Comparison of ENCODE assay signal across 7 cellular contexts in genomic region chrX:153875391-153876111, GRCh38. TPM values are rescaled to one million over a fixed set of nuclear protein-coding genes. Genes with fewer than 3 reads are reported as not detected.
DNase-seq lines count a peak whose midpoint lies in the region; ATAC-seq, FAIRE-seq and TF ChIP-seq lines count a peak whose summit lies in the region.
"Had no signal": no experiment of that assay in that cellular context is flagged by ENCODE, and none has a peak within 500 bp of the region (broad histone marks: within the 10 kb centered on the region; RNA-seq: fewer than 3 reads in every experiment).

No MANE protein-coding gene starts in this region.

- H3K27ac ChIP-seq in RWPE2 (ENCODE audit: poor library complexity, severe bottlenecking) (no peak overlapping the region), pancreas (no peak overlapping the region)
- H3K27ac ChIP-seq: neutrophil had no signal

- intact Hi-C loops in pancreas (cut with DNase I) = loop anchor here in 1 of 3 donors (10.0 kb wide), 2 partner anchors 59 to 61 kb away; partner anchors contain the start of gene NAA10

- no peak overlapping the region for H3K27ac Mint-ChIP-seq in chondrocyte (ENCODE audit: unreplicated experiment)

- H3K4me1 Mint-ChIP-seq in chondrocyte (ENCODE audit: low read depth) = no peaks in the 10 kb centered on the region

- peaks cover 5% of the 10 kb centered on the region for H3K9me3 Mint-ChIP-seq in chondrocyte (ENCODE audit: low read depth)

- H3K4me1 ChIP-seq in RWPE2 (ENCODE audit: insufficient read depth, poor library complexity, severe bottlenecking) (no peaks in the 10 kb centered on the region), pancreas (no peaks in the 10 kb centered on the region)

- DNase-seq in Daoy (ENCODE audit: low read depth) (peak; percentile 54), RWPE2 (ENCODE audit: low spot score) (no peak), chondrocyte (ENCODE audit: low spot score) (peak; percentile 88), pancreas (peak; percentile 12 to 85 (median 60))

- no peak for FAIRE-seq in pancreas (lab: Jason Lieb, UNC)

- no peak overlapping the region for H3K4me3 Mint-ChIP-seq in chondrocyte (ENCODE audit: unreplicated experiment)

- peaks cover 4% of the 10 kb centered on the region for H3K27me3 Mint-ChIP-seq in chondrocyte (ENCODE audit: low read depth)

- H3K36me3 ChIP-seq in RWPE2 (ENCODE audit: low read depth) (0 out of 2 replicates have a peak, but pooled peaks cover 4% of the 10 kb centered on the region), pancreas (no peaks in the 10 kb centered on the region)
- H3K36me3 ChIP-seq: neutrophil had no signal

- WGBS in pancreas, 2 donors = 2 to 8% methylated on average over 26 to 39 of the region's 42 CpGs

- peak; percentile 30; the same call in 1 of the 3 replicates for ATAC-seq in RWPE2 (ENCODE audit: low read depth)
- ATAC-seq in pancreas = peak; percentile 64 to 98 (median 85)
- ATAC-seq in HG03159 (IDR thresholded peaks at IDR 0.05; ENCODE audit: unreplicated experiment) = no peak
- no peak for ATAC-seq in GM19328 (IDR thresholded peaks at IDR 0.05; ENCODE audit: unreplicated experiment)

- TF ChIP-seq CTCF in RWPE2 (IDR thresholded peaks at IDR 0.05; ENCODE audit: poor library complexity, severe bottlenecking) = no peak
- TF ChIP-seq CTCF in chondrocyte (IDR thresholded peaks at IDR 0.05) = no peak
- no peak for TF ChIP-seq CTCF in pancreas (IDR thresholded peaks at IDR 0.05)

- H3K9me3 ChIP-seq in RWPE2 (ENCODE audit: severe bottlenecking) (no peaks in the 10 kb centered on the region), pancreas (no peaks in the 10 kb centered on the region)
- H3K9me3 ChIP-seq: neutrophil had no signal

- no peak overlapping the region for H3K4me3 ChIP-seq in RWPE2 (ENCODE audit: severe bottlenecking)
- no peak overlapping the region for H3K4me3 ChIP-seq in pancreas

- H3K36me3 Mint-ChIP-seq in chondrocyte (ENCODE audit: low read depth) = no peaks in the 10 kb centered on the region

- H3K27me3 ChIP-seq in RWPE2 (ENCODE audit: insufficient read depth, poor library complexity, severe bottlenecking) (no peaks in the 10 kb centered on the region), pancreas (peaks cover 0 to 3% (median 0%) of the 10 kb centered on the region in 4 donors)

RNA-seq across cellular contexts. Expression of gene L1CAM, which starts 10.4 kb away (rescaled TPM):
- total RNA-seq in Daoy (2014; rRNA removed; shearing (Covaris generic)) = 7.4 and 8.3 TPM in 2 replicates
- 2.2 to 2.9 TPM (median 2.5 TPM) in 3 replicates for total RNA-seq in chondrocyte
- total RNA-seq in pancreas = 1 to 10 TPM in 4 of 6 donors, under 1 TPM in 2; 0.97 to 1.6 (median 1.2) TPM
- 1 to 10 TPM in 1 of 2 donors, under 1 TPM in 1; 0.84 to 3.9 TPM for polyA plus RNA-seq in pancreas

RNA-seq across cellular contexts. Expression of gene AVPR2, which starts 28.9 kb away (rescaled TPM):
- total RNA-seq in Daoy (2014; rRNA removed; shearing (Covaris generic)) = 1.1 TPM in 1 of 2 replicates, not detected in the other
- total RNA-seq in chondrocyte (not detected in 3 replicates), pancreas (under 1 TPM; 0.12 to 0.58 (median 0.31) TPM)
- polyA plus RNA-seq in pancreas = 1 to 10 TPM; 1.3 TPM

RNA-seq across cellular contexts. Expression of gene PDZD4, which starts 45.2 kb away (rescaled TPM):
- total RNA-seq in Daoy (2014; rRNA removed; shearing (Covaris generic)) = 5.7 and 7.5 TPM in 2 replicates
- total RNA-seq in chondrocyte (24.8 to 27.2 TPM (median 25.4 TPM) in 3 replicates), pancreas (1 to 10 TPM in 2 of 6 donors, under 1 TPM in 4; 0.79 to 2.4 (median 0.92) TPM)
- 10 to 100 TPM in 1 of 2 donors, 1 to 10 TPM in 1; 8.4 to 15.2 TPM for polyA plus RNA-seq in pancreas

RNA-seq across cellular contexts. Expression of gene ARHGAP4, which starts 50.5 kb away (rescaled TPM):
- total RNA-seq in Daoy (2014; rRNA removed; shearing (Covaris generic)) = 2.2 and 2.6 TPM in 2 replicates
- 2.8 to 3.7 TPM (median 3.1 TPM) in 3 replicates for total RNA-seq in chondrocyte
- 10 to 100 TPM in 3 of 6 donors, 1 to 10 TPM in 3; 1.9 to 18.9 (median 8.9) TPM for total RNA-seq in pancreas
- 10 to 100 TPM; 44.7 to 71.7 TPM for polyA plus RNA-seq in pancreas

RNA-seq across cellular contexts. Expression of gene NAA10, which starts 59.3 kb away (rescaled TPM):
- total RNA-seq in Daoy (2014; rRNA removed; shearing (Covaris generic)) = 85.9 and 128 TPM in 2 replicates
- 89.5 to 99.8 TPM (median 91.4 TPM) in 3 replicates for total RNA-seq in chondrocyte
- 10 to 100 TPM; 24.5 to 49.0 (median 40.3) TPM for total RNA-seq in pancreas
- 100 to 1,000 TPM in 1 of 2 donors, 10 to 100 TPM in 1; 95.1 to 115 TPM for polyA plus RNA-seq in pancreas

Comparison
In these comparisons a context has a peak if more than half of its experiments do, and no peak if none do; other contexts are left out.
1. ATAC-seq: peak in RWPE2 (single experiment) and pancreas (4 of 4); none in HG03159 (single experiment) and GM19328 (single experiment).